ENCODE assay signal across 12 cellular contexts in genomic region chr15:65182538-65182937, GRCh38. TPM values are rescaled to one million over a fixed set of nuclear protein-coding genes. Genes with fewer than 3 reads are reported as not detected.
DNase-seq lines count a peak whose midpoint lies in the region; ATAC-seq, FAIRE-seq and TF ChIP-seq lines count a peak whose summit lies in the region.
"Had no signal": no experiment of that assay in that cellular context is flagged by ENCODE, and none has a peak within 500 bp of the region (broad histone marks: within the 10 kb centered on the region; RNA-seq: fewer than 3 reads in every experiment).

No MANE protein-coding gene starts in this region.

- peak overlapping the region; percentile 84; the same call in 1 of the 2 replicates for H3K4me2 ChIP-seq in KMS-11
- peak overlapping the region; percentile 90 for H3K4me2 ChIP-seq in GM12878 (ENCODE audit: control insufficient read depth, insufficient read depth)

- H3K36me3 ChIP-seq in GM06990 (ENCODE audit: control insufficient read depth, insufficient read depth, low read length) (no peaks in the 10 kb centered on the region; the same call in none of the 2 replicates), KMS-11 (ENCODE audit: insufficient read depth) (no peaks in the 10 kb centered on the region; the same call in 1 of the 2 replicates), GM12878 (ENCODE audit: control insufficient read depth in 2 of 2, insufficient read depth in 2 of 2, low read length in 1 of 2) (peaks cover 2 to 6% of the 10 kb centered on the region in 2 experiments; a peak in 2 of 4 replicates), neutrophil (peaks cover 20% of the 10 kb centered on the region), lower lobe of right lung (peaks cover 28% of the 10 kb centered on the region)

- 1% methylated on average over 4 of the region's 4 CpGs for WGBS in GM12878 (ENCODE audit: insufficient coverage, insufficient replicate concordance, low lambda C conversion rate, missing lambda C conversion rate)

- BruUV-seq in GM12878 (replicated peaks; lab: Mats Ljungman, UMichigan) = TSS peak; percentile 10

- no peak for FAIRE-seq in GM12878 (lab: Jason Lieb, UNC)

- intact Hi-C loops in GM12878 (cut with micrococcal nuclease; ENCODE audit: unreplicated experiment) = loop anchor here (5.0 kb wide), 1 partner anchor 130 kb away; no protein-coding TSS in a partner anchor
- intact Hi-C loops in lower lobe of right lung (cut with DNase I) = loop anchor here (10.0 kb wide), 1 partner anchor 92 kb away; no protein-coding TSS in a partner anchor

- H3K4me1 ChIP-seq in KMS-11 (ENCODE audit: low read depth, poor library complexity, severe bottlenecking) = peaks cover 23% of the 10 kb centered on the region
- H3K4me1 ChIP-seq in GM12878 (ENCODE audit: control insufficient read depth, insufficient read depth, low read length) = peaks cover 3% of the 10 kb centered on the region; the same call in 1 of the 2 replicates
- H3K4me1 ChIP-seq in neutrophil (ENCODE audit: control insufficient read depth in 1 of 2, insufficient read depth in 1 of 2, low read depth in 1 of 2, low read length in 1 of 2) = peaks cover 22 to 33% of the 10 kb centered on the region in 2 experiments
- H3K4me1 ChIP-seq in lower lobe of right lung = peaks cover 21% of the 10 kb centered on the region

- H2AFZ ChIP-seq in KMS-11 (ENCODE audit: low read depth) (no peak overlapping the region), GM12878 (ENCODE audit: control insufficient read depth, low read depth, low read length) (no peak overlapping the region)

- no peak for TF ChIP-seq RAD21 in GM12878 (IDR thresholded peaks at IDR 0.05; ENCODE audit: insufficient read depth, low read depth, low read length)

- H3K27ac ChIP-seq in KMS-11 = no peak overlapping the region
- peak overlapping the region; percentile 53 for H3K27ac ChIP-seq in GM12878 (ENCODE audit: control insufficient read depth, insufficient read depth)
- H3K27ac ChIP-seq in neutrophil = peak overlapping the region; percentile 47
- H3K27ac ChIP-seq in lower lobe of right lung = no peak overlapping the region
- H3K27ac ChIP-seq: brain microvascular endothelial cell had no signal

- ATAC-seq in GM12878 (no peak), HG03571 (IDR thresholded peaks at IDR 0.05; ENCODE audit: unreplicated experiment) (no peak), lower lobe of right lung (no peak)
- ATAC-seq: left lobe of liver had no signal

- no peak for TF ChIP-seq CTCF in GM06990 (IDR thresholded peaks at IDR 0.05; ENCODE audit: insufficient read depth, low read length, poor library complexity, severe bottlenecking)
- no peak for TF ChIP-seq CTCF in KMS-11 (conservative IDR thresholded peaks at IDR 0.05; ENCODE audit: low read depth, low read length)
- TF ChIP-seq CTCF in GM12878 (IDR thresholded peaks at IDR 0.05 in 2 of 3, conservative IDR thresholded peaks at IDR 0.05 in 1 of 3; ENCODE audit: control insufficient read depth in 2 of 3, extremely low read depth in 1 of 3, insufficient read depth in 1 of 3, low read depth in 3 of 3, low read length in 3 of 3) = no peak
- no peak for TF ChIP-seq CTCF in neutrophil (IDR thresholded peaks at IDR 0.05)
- no peak for TF ChIP-seq CTCF in lower lobe of right lung (IDR thresholded peaks at IDR 0.05)

- in situ Hi-C loops in GM12878 (cut with MboI) = no loop called here

- H4K20me1 ChIP-seq in KMS-11 (ENCODE audit: insufficient read depth) (no peaks in the 10 kb centered on the region), GM12878 (ENCODE audit: control insufficient read depth, insufficient read depth) (no peaks in the 10 kb centered on the region)

- SMC1A ChIA-PET in GM12878 (lab: Charles Lee; ENCODE audit: uncharacterized antibody, unreplicated experiment) = interaction anchor here (0.7 to 1.7 kb wide), 7 partner anchors 11 to 115 kb away, joined by 3 to 8 read pairs (median 4); partner anchors contain the start of gene PDCD7

- RAD21 ChIA-PET in GM12878 (lab: Charles Lee; ENCODE audit: unreplicated experiment) = interaction anchor here (0.9 to 1.6 kb wide), 5 partner anchors 49 to 610 kb away, joined by 3 read pairs; partner anchors contain the start of genes DENND4A, PARP16 and PDCD7

- no peak for TF ChIP-seq EP300 in GM12878 (IDR thresholded peaks at IDR 0.05; ENCODE audit: borderline replicate concordance in 1 of 2, control insufficient read depth in 1 of 2, low read depth in 2 of 2, low read length in 2 of 2)

- H3K9me3 ChIP-seq in GM12878 (replicated peaks; ENCODE audit: control insufficient read depth, insufficient read depth, low read length) (no peaks in the 10 kb centered on the region), neutrophil (no peaks in the 10 kb centered on the region), lower lobe of right lung (no peaks in the 10 kb centered on the region)

- TF ChIP-seq POLR2A in GM12878 (IDR thresholded peaks at IDR 0.05; ENCODE audit: low read depth, low read length) = no peak

- DNase-seq in GM06990 (ENCODE audit: extremely low read depth, insufficient read length) = peak; percentile 31
- DNase-seq in GM12878 (ENCODE audit: low read depth, low spot score) = no peak
- DNase-seq in HuH-7.5 (ENCODE audit: low spot score) = no peak
- no peak for DNase-seq in lower lobe of right lung
- DNase-seq in SK-N-DZ (ENCODE audit: low spot score) = no peak
- DNase-seq: activated CD4-positive, alpha-beta T cell treated with anti-CD3 and anti-CD28 coated beads for 4 hours; brain microvascular endothelial cell; NCI-H187 treated with DMSO at 0.1 percent for 48 hours had no signal

- CTCF ChIA-PET in GM12878 (lab: Yijun Ruan, JAX) = interaction anchor here (0.6 to 1.4 kb wide), 9 partner anchors 39 to 450 kb away, joined by 3 to 6 read pairs (median 3); partner anchors contain the start of genes PARP16 and PDCD7

- H3K79me2 ChIP-seq in KMS-11 (ENCODE audit: insufficient read depth, low read depth) = peaks cover 62% of the 10 kb centered on the region
- peaks cover 49% of the 10 kb centered on the region for H3K79me2 ChIP-seq in GM12878 (ENCODE audit: control insufficient read depth, insufficient read depth, low read length)

- POLR2A ChIA-PET in GM12878 (lab: Charles Lee) = interaction anchor here (0.7 to 2.1 kb wide), 6 partner anchors 49 to 1434 kb away, joined by 3 to 7 read pairs (median 4); partner anchors contain the start of genes PDCD7 and RNU5B-1

- no peak overlapping the region for H3K9ac ChIP-seq in KMS-11
- H3K9ac ChIP-seq in GM12878 (ENCODE audit: control insufficient read depth, insufficient read depth, low read length) = peak overlapping the region; percentile 56

- no peaks in the 10 kb centered on the region for H3K27me3 ChIP-seq in GM06990 (replicated peaks; ENCODE audit: control insufficient read depth, insufficient read depth, low read length)
- H3K27me3 ChIP-seq in KMS-11 (ENCODE audit: insufficient read depth, low read depth) = no peaks in the 10 kb centered on the region
- H3K27me3 ChIP-seq in GM12878 (replicated peaks in 1 of 2; ENCODE audit: control insufficient read depth in 2 of 2, insufficient read depth in 2 of 2, low read length in 1 of 2) = no peaks in the 10 kb centered on the region
- no peaks in the 10 kb centered on the region for H3K27me3 ChIP-seq in neutrophil
- no peaks in the 10 kb centered on the region for H3K27me3 ChIP-seq in lower lobe of right lung (ENCODE audit: low read depth)
- H3K27me3 ChIP-seq: brain microvascular endothelial cell had no signal

- H3K4me3 ChIP-seq in GM06990 (replicated peaks; ENCODE audit: low read depth, low read length) (peak overlapping the region; percentile 99), KMS-11 (IDR thresholded peaks at IDR 0.05; ENCODE audit: insufficient read depth, low read depth, low read length) (no peak overlapping the region), GM12878 (peak overlapping the region; percentile 94), neutrophil (ENCODE audit: low read depth in 1 of 2, low read length in 1 of 2) (no peak overlapping the region), lower lobe of right lung (no peak overlapping the region)

RNA-seq across cellular contexts. Expression of gene CLPX, which starts 2.6 kb away (rescaled TPM):
- 83.2 and 92.5 TPM in 2 replicates for total RNA-seq in GM12878 (2013; cell fraction: nucleolus; rRNA removed)
- 18.4 and 23.4 TPM in 2 replicates for total RNA-seq in GM12878 (2014; rRNA removed)
- 41.9 and 44.4 TPM in 2 replicates for total RNA-seq in GM12878 (2014; rRNA removed; fragmentation: Illumina TruSeq; extraction: Trizol)
- total RNA-seq in GM12878 (2021) = 46.7 and 49.5 TPM in 2 replicates
- polyA plus RNA-seq in GM12878 (2011; ENCODE audit: low read depth) = 13.4 TPM
- polyA plus RNA-seq in GM12878 (2011; rRNA removed) = 57.4 and 97.6 TPM in 2 replicates
- polyA plus RNA-seq in GM12878 (2011; cell fraction: cytosol; rRNA removed) = 18.4 and 19.1 TPM in 2 replicates
- 36.3 and 48.5 TPM in 2 replicates for polyA plus RNA-seq in GM12878 (2011; cell fraction: nucleus; rRNA removed)
- 29.9 and 32.9 TPM in 2 replicates for polyA plus RNA-seq in GM12878 (2012)
- 42.1 and 48.7 TPM in 2 replicates for polyA plus RNA-seq in GM12878 (2014; fragmentation: Illumina TruSeq; extraction: Trizol)
- polyA plus RNA-seq in GM12878 (2014; fragmentation: Nextera tagmentation; extraction: Ambion mirVana) = 10 to 100 TPM; 10.1 to 12.5 TPM
- 33.4 and 37.8 TPM in 2 replicates for polyA plus RNA-seq in GM12878 (2014; rRNA removed)
- 10 to 100 TPM; 20.0 to 24.8 TPM for polyA plus RNA-seq in GM12878 (2016; fragmentation: Nextera tagmentation; extraction: Ambion mirVana)
- polyA minus RNA-seq in GM12878 (2011; rRNA and poly(A)+ RNA removed) = 27.6 and 46.2 TPM in 2 replicates
- 18.4 and 23.4 TPM in 2 replicates for polyA minus RNA-seq in GM12878 (2011; cell fraction: cytosol; rRNA and poly(A)+ RNA removed)
- polyA minus RNA-seq in GM12878 (2011; cell fraction: nucleus; rRNA and poly(A)+ RNA removed) = 20.6 and 25.8 TPM in 2 replicates
- 43.4 TPM for total RNA-seq in lower lobe of right lung
- 25.5 and 31.8 TPM in 2 replicates for polyA plus RNA-seq in SK-N-DZ (2014; cell fraction: cytosol; rRNA removed)
- polyA plus RNA-seq in SK-N-DZ (2014; cell fraction: nucleus; rRNA removed) = 36.5 and 44.6 TPM in 2 replicates

RNA-seq across cellular contexts. Expression of gene CILP, which starts 28.7 kb away (rescaled TPM):
- total RNA-seq in GM12878 (2013; cell fraction: nucleolus; rRNA removed) = 0.10 TPM in 1 of 2 replicates, not detected in the other
- 0.06 TPM in 1 of 2 replicates, not detected in the other for total RNA-seq in GM12878 (2014; rRNA removed)
- total RNA-seq in GM12878 (2014; rRNA removed; fragmentation: Illumina TruSeq; extraction: Trizol) = not detected in 2 replicates
- 0.05 TPM in 1 of 2 replicates, not detected in the other for total RNA-seq in GM12878 (2021)
- not detected for polyA plus RNA-seq in GM12878 (2011; ENCODE audit: low read depth)
- 0.04 TPM in 2 replicates for polyA plus RNA-seq in GM12878 (2011; rRNA removed)
- 0.01 and 0.02 TPM in 2 replicates for polyA plus RNA-seq in GM12878 (2011; cell fraction: cytosol; rRNA removed)
- 0.19 and 0.26 TPM in 2 replicates for polyA plus RNA-seq in GM12878 (2011; cell fraction: nucleus; rRNA removed)
- 0.06 and 0.07 TPM in 2 replicates for polyA plus RNA-seq in GM12878 (2012)
- polyA plus RNA-seq in GM12878 (2014; fragmentation: Illumina TruSeq; extraction: Trizol) = 0.03 TPM in 1 of 2 replicates, not detected in the other
- not detected for polyA plus RNA-seq in GM12878 (2014; fragmentation: Nextera tagmentation; extraction: Ambion mirVana)
- polyA plus RNA-seq in GM12878 (2014; rRNA removed) = 0.03 and 0.04 TPM in 2 replicates
- under 1 TPM in 1 of 2 experiments, not detected in 1; 0.04 TPM for polyA plus RNA-seq in GM12878 (2016; fragmentation: Nextera tagmentation; extraction: Ambion mirVana)
- 0.10 TPM in 1 of 2 replicates, not detected in the other for polyA minus RNA-seq in GM12878 (2011; rRNA and poly(A)+ RNA removed)
- not detected in 2 replicates for polyA minus RNA-seq in GM12878 (2011; cell fraction: cytosol; rRNA and poly(A)+ RNA removed)
- polyA minus RNA-seq in GM12878 (2011; cell fraction: nucleus; rRNA and poly(A)+ RNA removed) = not detected in 2 replicates
- 10.2 TPM for total RNA-seq in lower lobe of right lung
- polyA plus RNA-seq in SK-N-DZ (2014; cell fraction: cytosol; rRNA removed) = not detected in 2 replicates
- polyA plus RNA-seq in SK-N-DZ (2014; cell fraction: nucleus; rRNA removed) = 0.06 TPM in 1 of 2 replicates, not detected in the other

RNA-seq across cellular contexts. Expression of gene PDCD7, which starts 48.9 kb away (rescaled TPM):
- total RNA-seq in GM12878 (2013; cell fraction: nucleolus; rRNA removed) = 30.6 and 35.1 TPM in 2 replicates
- total RNA-seq in GM12878 (2014; rRNA removed) = 14.9 and 15.8 TPM in 2 replicates
- total RNA-seq in GM12878 (2014; rRNA removed; fragmentation: Illumina TruSeq; extraction: Trizol) = 12.4 and 12.6 TPM in 2 replicates
- total RNA-seq in GM12878 (2021) = 20.1 and 22.9 TPM in 2 replicates
- 10.2 TPM for polyA plus RNA-seq in GM12878 (2011; ENCODE audit: low read depth)
- 22.8 and 24.3 TPM in 2 replicates for polyA plus RNA-seq in GM12878 (2011; rRNA removed)
- polyA plus RNA-seq in GM12878 (2011; cell fraction: cytosol; rRNA removed) = 15.4 and 18.2 TPM in 2 replicates
- polyA plus RNA-seq in GM12878 (2011; cell fraction: nucleus; rRNA removed) = 14.2 and 16.7 TPM in 2 replicates
- 11.8 and 19.0 TPM in 2 replicates for polyA plus RNA-seq in GM12878 (2012)
- polyA plus RNA-seq in GM12878 (2014; fragmentation: Illumina TruSeq; extraction: Trizol) = 24.2 and 26.0 TPM in 2 replicates
- polyA plus RNA-seq in GM12878 (2014; fragmentation: Nextera tagmentation; extraction: Ambion mirVana) = 10 to 100 TPM; 10.1 to 11.2 TPM
- polyA plus RNA-seq in GM12878 (2014; rRNA removed) = 14.1 and 15.1 TPM in 2 replicates
- polyA plus RNA-seq in GM12878 (2016; fragmentation: Nextera tagmentation; extraction: Ambion mirVana) = 1 to 10 TPM; 4.2 to 8.6 TPM
- polyA minus RNA-seq in GM12878 (2011; rRNA and poly(A)+ RNA removed) = 14.7 and 18.6 TPM in 2 replicates
- 16.2 and 20.3 TPM in 2 replicates for polyA minus RNA-seq in GM12878 (2011; cell fraction: cytosol; rRNA and poly(A)+ RNA removed)
- 7.5 and 11.2 TPM in 2 replicates for polyA minus RNA-seq in GM12878 (2011; cell fraction: nucleus; rRNA and poly(A)+ RNA removed)
- 19.8 TPM for total RNA-seq in lower lobe of right lung
- polyA plus RNA-seq in SK-N-DZ (2014; cell fraction: cytosol; rRNA removed) = 27.4 and 28.9 TPM in 2 replicates
- 9.7 and 9.8 TPM in 2 replicates for polyA plus RNA-seq in SK-N-DZ (2014; cell fraction: nucleus; rRNA removed)

Comparison
In these comparisons a context has a peak if more than half of its experiments do, and no peak if none do; other contexts are left out.
1. H3K4me3 ChIP-seq: peak in GM06990 (single experiment) and GM12878 (single experiment); none in KMS-11 (single experiment), neutrophil (0 of 2) and lower lobe of right lung (single experiment).
2. H3K27ac ChIP-seq: peak in GM12878 (single experiment) and neutrophil (single experiment); none in KMS-11 (single experiment) and lower lobe of right lung (single experiment).
3. RNA of gene CILP, which starts 28.7 kb away (total RNA-seq): 10.2 TPM in lower lobe of right lung (single experiment); 0.05 to 0.10 TPM in GM12878; every median in the first group is over 10 times any median in the second.